ENCODE assay signal across 26 cellular contexts in genomic region chr1:30371179-30371788, GRCh38.
"Had no signal": no experiment of that assay in that cellular context is flagged by ENCODE, and none has a peak within 500 bp of the region (broad histone marks: within the 10 kb centered on the region; RNA-seq: fewer than 3 reads in every experiment).

No MANE protein-coding gene starts in this region.

- H3K4me3 Mint-ChIP-seq: activated T-cell treated with anti-CD3 and anti-CD28 coated beads, Interleukin-2, amount 50 U/mL, for 24 hours; effector memory CD8-positive, alpha-beta T cell; mesothelial cell of epicardium; naive B cell; nephron progenitor cell; stimulated activated naive B cell treated with anti-CD40 and anti-IgM and Interleukin-4, amounts not matched to agents 10 μg/mL and 1 μg/mL and 100 μg/mL, for 72 hours; T-helper 17 cell had no signal

- H3K79me2 ChIP-seq: parathyroid adenoma had no signal

- FAIRE-seq: astrocyte, endothelial cell of umbilical vein had no signal

- H3K4me3 ChIP-seq: heart right ventricle, left ventricle myocardium inferior, psoas muscle, stomach, thyroid gland, upper lobe of right lung had no signal

- H3K9ac ChIP-seq: parathyroid adenoma had no signal

- DNase-seq: activated CD8-positive, alpha-beta memory T cell treated with anti-CD3 and anti-CD28 coated beads, Interleukin-2, amount 50 U/mL, for 4 hours; activated gamma-delta T cell treated with Interleukin-2 at 50 U/mL for 16 hours; activated naive CD4-positive, alpha-beta T cell treated with anti-CD3 and anti-CD28 coated beads, Interleukin-2, amount 50 U/mL, for 16 hours; activated T-cell treated with anti-CD3 and anti-CD28 coated beads, Interleukin-2, amount 50 U/mL, for 24 hours; amniotic stem cell; brain microvascular endothelial cell; cortex of kidney; effector memory CD8-positive, alpha-beta T cell; foreskin keratinocyte; heart right ventricle; left ventricle myocardium inferior; naive B cell; nephron progenitor cell; nucleus accumbens; psoas muscle; stimulated activated CD4-positive, alpha-beta T cell treated with anti-CD3 and anti-CD28 coated beads, Interleukin-15, amount 100 ng/mL, for 24 hours; stimulated activated CD4-positive, alpha-beta T cell treated with anti-CD3 and anti-CD28 coated beads, Interleukin-2, amount 100 ng/mL, for 24 hours; stimulated activated naive B cell treated with anti-CD40 and anti-IgM and Interleukin-4, amounts not matched to agents 10 μg/mL and 1 μg/mL and 100 μg/mL, for 72 hours; stomach; T-helper 17 cell; thyroid gland had no signal

- H3K9me3 ChIP-seq: heart right ventricle, left ventricle myocardium inferior, psoas muscle, stomach, thyroid gland, upper lobe of right lung had no signal

- H3K27ac Mint-ChIP-seq: activated T-cell treated with anti-CD3 and anti-CD28 coated beads, Interleukin-2, amount 50 U/mL, for 24 hours; effector memory CD8-positive, alpha-beta T cell; mesothelial cell of epicardium; naive B cell; nephron progenitor cell; stimulated activated naive B cell treated with anti-CD40 and anti-IgM and Interleukin-4, amounts not matched to agents 10 μg/mL and 1 μg/mL and 100 μg/mL, for 72 hours; T-helper 17 cell had no signal

- H3K9me3 Mint-ChIP-seq: activated T-cell treated with anti-CD3 and anti-CD28 coated beads, Interleukin-2, amount 50 U/mL, for 24 hours; effector memory CD8-positive, alpha-beta T cell; mesothelial cell of epicardium; nephron progenitor cell; stimulated activated naive B cell treated with anti-CD40 and anti-IgM and Interleukin-4, amounts not matched to agents 10 μg/mL and 1 μg/mL and 100 μg/mL, for 72 hours had no signal

- H3K4me1 ChIP-seq: foreskin keratinocyte, heart right ventricle, left ventricle myocardium inferior, parathyroid adenoma, psoas muscle, stomach, thyroid gland, upper lobe of right lung had no signal

- ATAC-seq: effector memory CD8-positive, alpha-beta T cell; foreskin keratinocyte; heart right ventricle; psoas muscle; stimulated activated naive B cell treated with anti-CD40 and anti-IgM and Interleukin-4, amounts not matched to agents 10 μg/mL and 1 μg/mL and 100 μg/mL, for 72 hours; T-helper 17 cell; upper lobe of right lung had no signal

- H3K27me3 ChIP-seq: brain microvascular endothelial cell, foreskin keratinocyte, thyroid gland had no signal

- H3K4me1 Mint-ChIP-seq: naive B cell; stimulated activated naive B cell treated with anti-CD40 and anti-IgM and Interleukin-4, amounts not matched to agents 10 μg/mL and 1 μg/mL and 100 μg/mL, for 72 hours had no signal

- H3K36me3 Mint-ChIP-seq: mesothelial cell of epicardium; naive B cell; stimulated activated naive B cell treated with anti-CD40 and anti-IgM and Interleukin-4, amounts not matched to agents 10 μg/mL and 1 μg/mL and 100 μg/mL, for 72 hours had no signal

- H3K27ac ChIP-seq: brain microvascular endothelial cell, foreskin keratinocyte, heart right ventricle, left ventricle myocardium inferior, parathyroid adenoma, psoas muscle, stomach, thyroid gland, upper lobe of right lung had no signal

- H3K36me3 ChIP-seq: brain microvascular endothelial cell, heart right ventricle, left ventricle myocardium inferior, stomach, thyroid gland, upper lobe of right lung had no signal

- H2AFZ ChIP-seq: parathyroid adenoma had no signal
